1 cellular context compared by ENCODE assay signal in the genomic region with DNA sequence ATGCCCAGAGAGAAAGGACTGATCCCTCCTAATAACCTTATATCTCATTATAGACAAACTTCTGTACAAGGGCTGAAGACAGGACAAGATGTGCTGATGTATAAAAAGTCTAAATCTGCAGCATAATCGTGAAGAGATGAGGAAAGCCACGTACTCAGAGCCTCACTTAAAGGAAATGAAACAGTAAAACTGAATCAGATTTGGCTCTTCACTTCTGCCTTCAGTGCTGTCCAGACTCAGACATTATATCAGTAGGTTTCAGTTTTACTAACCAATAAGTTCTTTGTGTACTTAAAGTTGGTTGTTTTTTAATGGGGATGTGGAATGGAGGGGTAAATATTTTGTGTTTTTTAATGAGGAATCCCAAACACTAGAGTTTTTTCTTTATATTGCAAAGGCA.
TF ChIP-seq lines count a peak whose summit lies in the region.

No MANE protein-coding gene starts in this region.

TF ChIP-seq in GM12878, 131 proteins besides CTCF, POLR2A, EP300 and RAD21 (continued from another document and continues in another):
- TF ChIP-seq, protein P1, sequence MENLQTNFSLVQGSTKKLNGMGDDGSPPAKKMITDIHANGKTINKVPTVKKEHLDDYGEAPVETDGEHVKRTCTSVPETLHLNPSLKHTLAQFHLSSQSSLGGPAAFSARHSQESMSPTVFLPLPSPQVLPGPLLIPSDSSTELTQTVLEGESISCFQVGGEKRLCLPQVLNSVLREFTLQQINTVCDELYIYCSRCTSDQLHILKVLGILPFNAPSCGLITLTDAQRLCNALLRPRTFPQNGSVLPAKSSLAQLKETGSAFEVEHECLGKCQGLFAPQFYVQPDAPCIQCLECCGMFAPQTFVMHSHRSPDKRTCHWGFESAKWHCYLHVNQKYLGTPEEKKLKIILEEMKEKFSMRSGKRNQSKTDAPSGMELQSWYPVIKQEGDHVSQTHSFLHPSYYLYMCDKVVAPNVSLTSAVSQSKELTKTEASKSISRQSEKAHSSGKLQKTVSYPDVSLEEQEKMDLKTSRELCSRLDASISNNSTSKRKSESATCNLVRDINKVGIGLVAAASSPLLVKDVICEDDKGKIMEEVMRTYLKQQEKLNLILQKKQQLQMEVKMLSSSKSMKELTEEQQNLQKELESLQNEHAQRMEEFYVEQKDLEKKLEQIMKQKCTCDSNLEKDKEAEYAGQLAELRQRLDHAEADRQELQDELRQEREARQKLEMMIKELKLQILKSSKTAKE (IDR thresholded peaks at IDR 0.05; ENCODE audit: low read depth, poor library complexity, severe bottlenecking), result peak; percentile 97
- peak; percentile 77 for TF ChIP-seq ATF7 (IDR thresholded peaks at IDR 0.05; ENCODE audit: low read depth)
- TF ChIP-seq RUNX3 (IDR thresholded peaks at IDR 0.05; ENCODE audit: low read length), result peak; percentile 72
- TF ChIP-seq ZZZ3 (IDR thresholded peaks at IDR 0.05; ENCODE audit: control insufficient read depth, insufficient read length, low read depth), result no peak
- TF ChIP-seq, protein P2, sequence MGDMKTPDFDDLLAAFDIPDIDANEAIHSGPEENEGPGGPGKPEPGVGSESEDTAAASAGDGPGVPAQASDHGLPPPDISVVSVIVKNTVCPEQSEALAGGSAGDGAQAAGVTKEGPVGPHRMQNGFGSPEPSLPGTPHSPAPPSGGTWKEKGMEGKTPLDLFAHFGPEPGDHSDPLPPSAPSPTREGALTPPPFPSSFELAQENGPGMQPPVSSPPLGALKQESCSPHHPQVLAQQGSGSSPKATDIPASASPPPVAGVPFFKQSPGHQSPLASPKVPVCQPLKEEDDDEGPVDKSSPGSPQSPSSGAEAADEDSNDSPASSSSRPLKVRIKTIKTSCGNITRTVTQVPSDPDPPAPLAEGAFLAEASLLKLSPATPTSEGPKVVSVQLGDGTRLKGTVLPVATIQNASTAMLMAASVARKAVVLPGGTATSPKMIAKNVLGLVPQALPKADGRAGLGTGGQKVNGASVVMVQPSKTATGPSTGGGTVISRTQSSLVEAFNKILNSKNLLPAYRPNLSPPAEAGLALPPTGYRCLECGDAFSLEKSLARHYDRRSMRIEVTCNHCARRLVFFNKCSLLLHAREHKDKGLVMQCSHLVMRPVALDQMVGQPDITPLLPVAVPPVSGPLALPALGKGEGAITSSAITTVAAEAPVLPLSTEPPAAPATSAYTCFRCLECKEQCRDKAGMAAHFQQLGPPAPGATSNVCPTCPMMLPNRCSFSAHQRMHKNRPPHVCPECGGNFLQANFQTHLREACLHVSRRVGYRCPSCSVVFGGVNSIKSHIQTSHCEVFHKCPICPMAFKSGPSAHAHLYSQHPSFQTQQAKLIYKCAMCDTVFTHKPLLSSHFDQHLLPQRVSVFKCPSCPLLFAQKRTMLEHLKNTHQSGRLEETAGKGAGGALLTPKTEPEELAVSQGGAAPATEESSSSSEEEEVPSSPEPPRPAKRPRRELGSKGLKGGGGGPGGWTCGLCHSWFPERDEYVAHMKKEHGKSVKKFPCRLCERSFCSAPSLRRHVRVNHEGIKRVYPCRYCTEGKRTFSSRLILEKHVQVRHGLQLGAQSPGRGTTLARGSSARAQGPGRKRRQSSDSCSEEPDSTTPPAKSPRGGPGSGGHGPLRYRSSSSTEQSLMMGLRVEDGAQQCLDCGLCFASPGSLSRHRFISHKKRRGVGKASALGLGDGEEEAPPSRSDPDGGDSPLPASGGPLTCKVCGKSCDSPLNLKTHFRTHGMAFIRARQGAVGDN (IDR thresholded peaks at IDR 0.05), result peak; percentile 94
- 0 out of 2 replicates have a peak, but pooled peaks have one; percentile 30 for TF ChIP-seq EED (IDR thresholded peaks at IDR 0.05; ENCODE audit: low read depth)
- TF ChIP-seq, protein P3, sequence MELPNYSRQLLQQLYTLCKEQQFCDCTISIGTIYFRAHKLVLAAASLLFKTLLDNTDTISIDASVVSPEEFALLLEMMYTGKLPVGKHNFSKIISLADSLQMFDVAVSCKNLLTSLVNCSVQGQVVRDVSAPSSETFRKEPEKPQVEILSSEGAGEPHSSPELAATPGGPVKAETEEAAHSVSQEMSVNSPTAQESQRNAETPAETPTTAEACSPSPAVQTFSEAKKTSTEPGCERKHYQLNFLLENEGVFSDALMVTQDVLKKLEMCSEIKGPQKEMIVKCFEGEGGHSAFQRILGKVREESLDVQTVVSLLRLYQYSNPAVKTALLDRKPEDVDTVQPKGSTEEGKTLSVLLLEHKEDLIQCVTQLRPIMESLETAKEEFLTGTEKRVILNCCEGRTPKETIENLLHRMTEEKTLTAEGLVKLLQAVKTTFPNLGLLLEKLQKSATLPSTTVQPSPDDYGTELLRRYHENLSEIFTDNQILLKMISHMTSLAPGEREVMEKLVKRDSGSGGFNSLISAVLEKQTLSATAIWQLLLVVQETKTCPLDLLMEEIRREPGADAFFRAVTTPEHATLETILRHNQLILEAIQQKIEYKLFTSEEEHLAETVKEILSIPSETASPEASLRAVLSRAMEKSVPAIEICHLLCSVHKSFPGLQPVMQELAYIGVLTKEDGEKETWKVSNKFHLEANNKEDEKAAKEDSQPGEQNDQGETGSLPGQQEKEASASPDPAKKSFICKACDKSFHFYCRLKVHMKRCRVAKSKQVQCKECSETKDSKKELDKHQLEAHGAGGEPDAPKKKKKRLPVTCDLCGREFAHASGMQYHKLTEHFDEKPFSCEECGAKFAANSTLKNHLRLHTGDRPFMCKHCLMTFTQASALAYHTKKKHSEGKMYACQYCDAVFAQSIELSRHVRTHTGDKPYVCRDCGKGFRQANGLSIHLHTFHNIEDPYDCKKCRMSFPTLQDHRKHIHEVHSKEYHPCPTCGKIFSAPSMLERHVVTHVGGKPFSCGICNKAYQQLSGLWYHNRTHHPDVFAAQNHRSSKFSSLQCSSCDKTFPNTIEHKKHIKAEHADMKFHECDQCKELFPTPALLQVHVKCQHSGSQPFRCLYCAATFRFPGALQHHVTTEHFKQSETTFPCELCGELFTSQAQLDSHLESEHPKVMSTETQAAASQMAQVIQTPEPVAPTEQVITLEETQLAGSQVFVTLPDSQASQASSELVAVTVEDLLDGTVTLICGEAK (IDR thresholded peaks at IDR 0.05; ENCODE audit: borderline replicate concordance), result no peak
- TF ChIP-seq MTA3 (IDR thresholded peaks at IDR 0.05; ENCODE audit: borderline replicate concordance, low read length), result peak; percentile 81; the same call in 1 of the 2 replicates
- TF ChIP-seq, protein P4, sequence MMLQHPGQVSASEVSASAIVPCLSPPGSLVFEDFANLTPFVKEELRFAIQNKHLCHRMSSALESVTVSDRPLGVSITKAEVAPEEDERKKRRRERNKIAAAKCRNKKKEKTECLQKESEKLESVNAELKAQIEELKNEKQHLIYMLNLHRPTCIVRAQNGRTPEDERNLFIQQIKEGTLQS (IDR thresholded peaks at IDR 0.05; ENCODE audit: borderline replicate concordance, extremely low read depth, low read depth, low read length), result no peak
- TF ChIP-seq, protein P5, sequence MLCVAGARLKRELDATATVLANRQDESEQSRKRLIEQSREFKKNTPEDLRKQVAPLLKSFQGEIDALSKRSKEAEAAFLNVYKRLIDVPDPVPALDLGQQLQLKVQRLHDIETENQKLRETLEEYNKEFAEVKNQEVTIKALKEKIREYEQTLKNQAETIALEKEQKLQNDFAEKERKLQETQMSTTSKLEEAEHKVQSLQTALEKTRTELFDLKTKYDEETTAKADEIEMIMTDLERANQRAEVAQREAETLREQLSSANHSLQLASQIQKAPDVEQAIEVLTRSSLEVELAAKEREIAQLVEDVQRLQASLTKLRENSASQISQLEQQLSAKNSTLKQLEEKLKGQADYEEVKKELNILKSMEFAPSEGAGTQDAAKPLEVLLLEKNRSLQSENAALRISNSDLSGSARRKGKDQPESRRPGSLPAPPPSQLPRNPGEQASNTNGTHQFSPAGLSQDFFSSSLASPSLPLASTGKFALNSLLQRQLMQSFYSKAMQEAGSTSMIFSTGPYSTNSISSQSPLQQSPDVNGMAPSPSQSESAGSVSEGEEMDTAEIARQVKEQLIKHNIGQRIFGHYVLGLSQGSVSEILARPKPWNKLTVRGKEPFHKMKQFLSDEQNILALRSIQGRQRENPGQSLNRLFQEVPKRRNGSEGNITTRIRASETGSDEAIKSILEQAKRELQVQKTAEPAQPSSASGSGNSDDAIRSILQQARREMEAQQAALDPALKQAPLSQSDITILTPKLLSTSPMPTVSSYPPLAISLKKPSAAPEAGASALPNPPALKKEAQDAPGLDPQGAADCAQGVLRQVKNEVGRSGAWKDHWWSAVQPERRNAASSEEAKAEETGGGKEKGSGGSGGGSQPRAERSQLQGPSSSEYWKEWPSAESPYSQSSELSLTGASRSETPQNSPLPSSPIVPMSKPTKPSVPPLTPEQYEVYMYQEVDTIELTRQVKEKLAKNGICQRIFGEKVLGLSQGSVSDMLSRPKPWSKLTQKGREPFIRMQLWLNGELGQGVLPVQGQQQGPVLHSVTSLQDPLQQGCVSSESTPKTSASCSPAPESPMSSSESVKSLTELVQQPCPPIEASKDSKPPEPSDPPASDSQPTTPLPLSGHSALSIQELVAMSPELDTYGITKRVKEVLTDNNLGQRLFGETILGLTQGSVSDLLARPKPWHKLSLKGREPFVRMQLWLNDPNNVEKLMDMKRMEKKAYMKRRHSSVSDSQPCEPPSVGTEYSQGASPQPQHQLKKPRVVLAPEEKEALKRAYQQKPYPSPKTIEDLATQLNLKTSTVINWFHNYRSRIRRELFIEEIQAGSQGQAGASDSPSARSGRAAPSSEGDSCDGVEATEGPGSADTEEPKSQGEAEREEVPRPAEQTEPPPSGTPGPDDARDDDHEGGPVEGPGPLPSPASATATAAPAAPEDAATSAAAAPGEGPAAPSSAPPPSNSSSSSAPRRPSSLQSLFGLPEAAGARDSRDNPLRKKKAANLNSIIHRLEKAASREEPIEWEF (IDR thresholded peaks at IDR 0.05; ENCODE audit: insufficient replicate concordance, low read depth, low read length), result peak; percentile 66
- peak; percentile 65 for TF ChIP-seq IKZF1 (conservative IDR thresholded peaks at IDR 0.05)
- TF ChIP-seq, protein P6, sequence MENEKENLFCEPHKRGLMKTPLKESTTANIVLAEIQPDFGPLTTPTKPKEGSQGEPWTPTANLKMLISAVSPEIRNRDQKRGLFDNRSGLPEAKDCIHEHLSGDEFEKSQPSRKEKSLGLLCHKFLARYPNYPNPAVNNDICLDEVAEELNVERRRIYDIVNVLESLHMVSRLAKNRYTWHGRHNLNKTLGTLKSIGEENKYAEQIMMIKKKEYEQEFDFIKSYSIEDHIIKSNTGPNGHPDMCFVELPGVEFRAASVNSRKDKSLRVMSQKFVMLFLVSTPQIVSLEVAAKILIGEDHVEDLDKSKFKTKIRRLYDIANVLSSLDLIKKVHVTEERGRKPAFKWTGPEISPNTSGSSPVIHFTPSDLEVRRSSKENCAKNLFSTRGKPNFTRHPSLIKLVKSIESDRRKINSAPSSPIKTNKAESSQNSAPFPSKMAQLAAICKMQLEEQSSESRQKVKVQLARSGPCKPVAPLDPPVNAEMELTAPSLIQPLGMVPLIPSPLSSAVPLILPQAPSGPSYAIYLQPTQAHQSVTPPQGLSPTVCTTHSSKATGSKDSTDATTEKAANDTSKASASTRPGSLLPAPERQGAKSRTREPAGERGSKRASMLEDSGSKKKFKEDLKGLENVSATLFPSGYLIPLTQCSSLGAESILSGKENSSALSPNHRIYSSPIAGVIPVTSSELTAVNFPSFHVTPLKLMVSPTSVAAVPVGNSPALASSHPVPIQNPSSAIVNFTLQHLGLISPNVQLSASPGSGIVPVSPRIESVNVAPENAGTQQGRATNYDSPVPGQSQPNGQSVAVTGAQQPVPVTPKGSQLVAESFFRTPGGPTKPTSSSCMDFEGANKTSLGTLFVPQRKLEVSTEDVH (IDR thresholded peaks at IDR 0.05; ENCODE audit: low read depth, partially characterized antibody), result no peak
- TF ChIP-seq PAX5 (IDR thresholded peaks at IDR 0.05; ENCODE audit: borderline replicate concordance, low read depth, low read length), result peak; percentile 59; the same call in 1 of the 2 replicates
- TF ChIP-seq NR2C2 (IDR thresholded peaks at IDR 0.05; ENCODE audit: borderline replicate concordance, control insufficient read depth, insufficient read length, low read depth), result no peak
- no peak for TF ChIP-seq SUZ12 (IDR thresholded peaks at IDR 0.05; ENCODE audit: unreplicated experiment)
- TF ChIP-seq, protein P7, sequence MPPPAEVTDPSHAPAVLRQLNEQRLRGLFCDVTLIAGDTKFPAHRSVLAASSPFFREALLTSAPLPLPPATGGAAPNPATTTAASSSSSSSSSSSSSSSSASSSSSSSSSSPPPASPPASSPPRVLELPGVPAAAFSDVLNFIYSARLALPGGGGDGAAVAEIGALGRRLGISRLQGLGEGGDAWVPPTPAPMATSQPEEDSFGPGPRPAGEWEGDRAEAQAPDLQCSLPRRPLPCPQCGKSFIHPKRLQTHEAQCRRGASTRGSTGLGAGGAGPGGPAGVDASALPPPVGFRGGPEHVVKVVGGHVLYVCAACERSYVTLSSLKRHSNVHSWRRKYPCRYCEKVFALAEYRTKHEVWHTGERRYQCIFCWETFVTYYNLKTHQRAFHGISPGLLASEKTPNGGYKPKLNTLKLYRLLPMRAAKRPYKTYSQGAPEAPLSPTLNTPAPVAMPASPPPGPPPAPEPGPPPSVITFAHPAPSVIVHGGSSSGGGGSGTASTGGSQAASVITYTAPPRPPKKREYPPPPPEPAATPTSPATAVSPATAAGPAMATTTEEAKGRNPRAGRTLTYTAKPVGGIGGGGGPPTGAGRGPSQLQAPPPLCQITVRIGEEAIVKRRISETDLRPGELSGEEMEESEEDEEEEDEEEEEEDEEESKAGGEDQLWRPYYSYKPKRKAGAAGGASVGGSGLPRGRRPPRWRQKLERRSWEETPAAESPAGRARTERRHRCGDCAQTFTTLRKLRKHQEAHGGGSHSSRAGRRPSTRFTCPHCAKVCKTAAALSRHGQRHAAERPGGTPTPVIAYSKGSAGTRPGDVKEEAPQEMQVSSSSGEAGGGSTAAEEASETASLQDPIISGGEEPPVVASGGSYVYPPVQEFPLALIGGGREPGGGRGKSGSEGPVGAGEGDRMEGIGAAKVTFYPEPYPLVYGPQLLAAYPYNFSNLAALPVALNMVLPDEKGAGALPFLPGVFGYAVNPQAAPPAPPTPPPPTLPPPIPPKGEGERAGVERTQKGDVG (CRISPR knock-in tag; IDR thresholded peaks at IDR 0.05), result no peak
- peak; percentile 91 for TF ChIP-seq ZNF24 (IDR thresholded peaks at IDR 0.05)
- TF ChIP-seq, protein P8, sequence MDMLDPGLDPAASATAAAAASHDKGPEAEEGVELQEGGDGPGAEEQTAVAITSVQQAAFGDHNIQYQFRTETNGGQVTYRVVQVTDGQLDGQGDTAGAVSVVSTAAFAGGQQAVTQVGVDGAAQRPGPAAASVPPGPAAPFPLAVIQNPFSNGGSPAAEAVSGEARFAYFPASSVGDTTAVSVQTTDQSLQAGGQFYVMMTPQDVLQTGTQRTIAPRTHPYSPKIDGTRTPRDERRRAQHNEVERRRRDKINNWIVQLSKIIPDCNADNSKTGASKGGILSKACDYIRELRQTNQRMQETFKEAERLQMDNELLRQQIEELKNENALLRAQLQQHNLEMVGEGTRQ (IDR thresholded peaks at IDR 0.05; ENCODE audit: borderline replicate concordance, low read depth, low read length), result no peak
- no peak for TF ChIP-seq KAT2A (conservative IDR thresholded peaks at IDR 0.05; ENCODE audit: control insufficient read depth, low read depth, low read length)
- peak; percentile 89 for TF ChIP-seq NFIC (IDR thresholded peaks at IDR 0.05; ENCODE audit: low read depth, low read length)
- TF ChIP-seq, protein P9, sequence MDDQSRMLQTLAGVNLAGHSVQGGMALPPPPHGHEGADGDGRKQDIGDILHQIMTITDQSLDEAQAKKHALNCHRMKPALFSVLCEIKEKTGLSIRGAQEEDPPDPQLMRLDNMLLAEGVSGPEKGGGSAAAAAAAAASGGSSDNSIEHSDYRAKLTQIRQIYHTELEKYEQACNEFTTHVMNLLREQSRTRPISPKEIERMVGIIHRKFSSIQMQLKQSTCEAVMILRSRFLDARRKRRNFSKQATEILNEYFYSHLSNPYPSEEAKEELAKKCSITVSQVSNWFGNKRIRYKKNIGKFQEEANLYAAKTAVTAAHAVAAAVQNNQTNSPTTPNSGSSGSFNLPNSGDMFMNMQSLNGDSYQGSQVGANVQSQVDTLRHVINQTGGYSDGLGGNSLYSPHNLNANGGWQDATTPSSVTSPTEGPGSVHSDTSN (IDR thresholded peaks at IDR 0.05; ENCODE audit: insufficient replicate concordance, low read depth, low read length), result no peak
- no peak for TF ChIP-seq HCFC1 (IDR thresholded peaks at IDR 0.05; ENCODE audit: low read length)
- TF ChIP-seq BACH1 (IDR thresholded peaks at IDR 0.05; ENCODE audit: borderline replicate concordance), result peak; percentile 49; the same call in 1 of the 2 replicates
- TF ChIP-seq ZSCAN29 (IDR thresholded peaks at IDR 0.05), result no peak
